In genomic region chr6:89503641-89504040, GRCh38 we compare ENCODE assay signal across 23 cellular contexts.
A peak's percentile ranks its signal among the peaks of the same experiment; 100 is the strongest.
DNase-seq lines count a peak whose midpoint lies in the region; ATAC-seq and TF ChIP-seq lines count a peak whose summit lies in the region.
"Had no signal": no experiment of that assay in that cellular context is flagged by ENCODE, and none has a peak within 500 bp of the region (broad histone marks: within the 10 kb centered on the region; RNA-seq: fewer than 3 reads in every experiment).

No MANE protein-coding gene starts in this region.

- H3K4me3 Mint-ChIP-seq in glutamatergic neuron (ENCODE audit: unreplicated experiment): no peak overlapping the region
- H3K4me3 Mint-ChIP-seq in neural crest cell: no peak overlapping the region
- no peak overlapping the region for H3K4me3 Mint-ChIP-seq in CD14-positive monocyte
- H3K4me3 Mint-ChIP-seq: CD8-positive, alpha-beta T cell; GM23338 had no signal

- DNase-seq in NCI-H69 (lab: John Stamatoyannopoulos, UW) (peak; percentile 35), glutamatergic neuron (no peak), neural crest cell (ENCODE audit: low read depth, low spot score) (no peak), CD14-positive monocyte (ENCODE audit: low spot score) (no peak), ACHN (no peak), nucleus accumbens (lab: John Stamatoyannopoulos, UW) (no peak)
- DNase-seq: C1 segment of cervical spinal cord; CD8-positive, alpha-beta T cell; DMS 273 treated with DMSO at 0.1 percent for 48 hours; DMS79; EL; GF-D8; KBM-7; MV-4-11; NCI-H1105; NCI-H1436 treated with DMSO at 0.1 percent for 48 hours; NCI-H187 treated with DMSO at 0.1 percent for 48 hours; NCI-H526 treated with DMSO at 0.1 percent for 48 hours; RPMI8226; SHP77 had no signal

- H3K9me3 Mint-ChIP-seq in glutamatergic neuron (ENCODE audit: unreplicated experiment): peaks cover 1% of the 10 kb centered on the region
- no peaks in the 10 kb centered on the region for H3K9me3 Mint-ChIP-seq in neural crest cell
- H3K9me3 Mint-ChIP-seq in CD14-positive monocyte: no peaks in the 10 kb centered on the region
- H3K9me3 Mint-ChIP-seq: CD8-positive, alpha-beta T cell; GM23338 had no signal

- peak overlapping the region; percentile 34 for H3K27ac Mint-ChIP-seq in glutamatergic neuron (ENCODE audit: unreplicated experiment)
- H3K27ac Mint-ChIP-seq in neural crest cell (ENCODE audit: unreplicated experiment): peak overlapping the region; percentile 82
- H3K27ac Mint-ChIP-seq in CD14-positive monocyte: no peak overlapping the region
- H3K27ac Mint-ChIP-seq: CD8-positive, alpha-beta T cell; GM23338 had no signal

- ATAC-seq in GM21786 (IDR thresholded peaks at IDR 0.05; ENCODE audit: unreplicated experiment): no peak
- ATAC-seq: A549; CD8-positive, alpha-beta T cell; GM23338 had no signal

- in situ Hi-C loops in ACHN (cut with HindIII; ENCODE audit: low pct_ligation_motif_present, low pct_unique_long_range_greater_than_20kb, low sequenced_read_pairs): no loop called here

- H3K36me3 Mint-ChIP-seq in glutamatergic neuron (ENCODE audit: unreplicated experiment): no peaks in the 10 kb centered on the region
- H3K36me3 Mint-ChIP-seq in neural crest cell (ENCODE audit: low read depth): no peaks in the 10 kb centered on the region
- no peaks in the 10 kb centered on the region for H3K36me3 Mint-ChIP-seq in CD14-positive monocyte
- H3K36me3 Mint-ChIP-seq: CD8-positive, alpha-beta T cell had no signal

- intact Hi-C loops in CD14-positive monocyte (cut with micrococcal nuclease): no loop called here

- TF ChIP-seq CTCF in glutamatergic neuron (IDR thresholded peaks at IDR 0.05; ENCODE audit: partially characterized antibody, unreplicated experiment) (no peak), neural crest cell (conservative IDR thresholded peaks at IDR 0.05) (no peak), CD14-positive monocyte (IDR thresholded peaks at IDR 0.05) (no peak)

- H3K4me1 Mint-ChIP-seq in glutamatergic neuron (ENCODE audit: low read depth, unreplicated experiment) (peaks cover 49% of the 10 kb centered on the region), neural crest cell (peaks cover 20% of the 10 kb centered on the region), CD14-positive monocyte (peaks cover 3% of the 10 kb centered on the region)

- H3K27me3 Mint-ChIP-seq in glutamatergic neuron (ENCODE audit: unreplicated experiment): no peaks in the 10 kb centered on the region
- no peaks in the 10 kb centered on the region for H3K27me3 Mint-ChIP-seq in neural crest cell (ENCODE audit: low read depth)
- H3K27me3 Mint-ChIP-seq in CD14-positive monocyte (ENCODE audit: low read depth in 3 of 3): peaks cover 0 to 2% (median 2%) of the 10 kb centered on the region in 3 donors

Comparison
In these comparisons a context has a peak if more than half of its experiments do, and no peak if none do; other contexts are left out.
1. H3K27ac Mint-ChIP-seq: peak in glutamatergic neuron (single experiment) and neural crest cell (single experiment); none in CD14-positive monocyte (0 of 7).